ENCODE assay signal across 25 cellular contexts in the genomic region with DNA sequence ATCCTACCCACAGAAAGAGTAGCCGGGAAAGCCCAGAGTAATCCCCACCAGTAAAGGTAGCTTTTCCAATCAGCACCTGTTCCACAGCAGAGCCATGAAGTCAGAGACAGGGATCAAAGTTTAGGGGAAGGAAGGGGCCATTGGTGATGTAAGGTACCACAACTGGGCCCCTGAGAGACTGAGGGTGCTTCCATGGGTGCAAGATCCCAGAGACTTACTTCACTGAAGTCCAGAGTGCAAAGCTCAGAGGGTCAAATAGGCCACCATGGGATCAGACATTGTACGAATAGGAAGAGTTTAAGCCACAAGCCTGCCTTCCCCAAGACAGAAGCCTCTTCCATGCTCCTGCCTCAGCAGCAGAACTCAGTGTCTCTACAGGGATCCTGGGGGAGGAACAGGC. TPM values are rescaled to one million over a fixed set of nuclear protein-coding genes. Genes with fewer than 3 reads are reported as not detected.
DNase-seq lines count a peak whose midpoint lies in the region; ATAC-seq and TF ChIP-seq lines count a peak whose summit lies in the region.
"Had no signal": no experiment of that assay in that cellular context is flagged by ENCODE, and none has a peak within 500 bp of the region (broad histone marks: within the 10 kb centered on the region; RNA-seq: fewer than 3 reads in every experiment).

No MANE protein-coding gene starts in this region.

- H3K79me1 ChIP-seq in H9 (ENCODE audit: insufficient read depth, low read depth, low read length, poor library complexity, severe bottlenecking) = no peaks in the 10 kb centered on the region

- no peak overlapping the region for H2BK5ac ChIP-seq in H9 (ENCODE audit: insufficient read length, low read length)

- no peak overlapping the region for H3K14ac ChIP-seq in H9 (ENCODE audit: insufficient read depth, low read length)

- intact Hi-C loops in left ventricle myocardium inferior (cut with micrococcal nuclease) = no loop called here
- intact Hi-C loops in Right ventricle myocardium superior (cut with DNase I) = no loop called here

- H2BK20ac ChIP-seq in H9 (ENCODE audit: low read depth, low read length, poor library complexity, severe bottlenecking) = no peak overlapping the region

- H4K5ac ChIP-seq in H9 (ENCODE audit: insufficient read length, low read depth, low read length) = no peak overlapping the region

- no peak overlapping the region for H4K91ac ChIP-seq in H9 (ENCODE audit: insufficient read length, low read depth, low read length)

- H3K9me3 ChIP-seq in left ventricle myocardium inferior (replicated peaks) (no peaks in the 10 kb centered on the region), H9 (ENCODE audit: control insufficient read depth, low read depth, low read length) (no peaks in the 10 kb centered on the region), endodermal cell (ENCODE audit: control insufficient read depth, low read length) (no peaks in the 10 kb centered on the region)
- H3K9me3 ChIP-seq: A549, BE2C had no signal

- no peak overlapping the region for H2BK12ac ChIP-seq in H9 (ENCODE audit: insufficient read length, low read depth, low read length)

- no peak overlapping the region for H3K4ac ChIP-seq in H9 (ENCODE audit: low read depth, low read length)

- H3K4me1 Mint-ChIP-seq in H9 (no peaks in the 10 kb centered on the region), endodermal cell (no peaks in the 10 kb centered on the region)

- H3K27me3 ChIP-seq in left ventricle myocardium inferior (ENCODE audit: low read depth) (no peaks in the 10 kb centered on the region), H9 (ENCODE audit: insufficient read depth, low read length) (no peaks in the 10 kb centered on the region), endodermal cell (ENCODE audit: control insufficient read depth, insufficient read depth, low read length, poor library complexity, severe bottlenecking) (peaks cover 17% of the 10 kb centered on the region), rectal smooth muscle tissue (ENCODE audit: control insufficient read depth, insufficient read depth, low read length) (no peaks in the 10 kb centered on the region)
- H3K27me3 ChIP-seq: BLaER1 treated with 17β-estradiol and CSF1 and Interleukin-3, amounts not matched to agents 10 nM and 100 nM had no signal

- H3K4me2 ChIP-seq in H9 (ENCODE audit: insufficient read depth, insufficient read length, low read length) = no peak overlapping the region
- H3K4me2 ChIP-seq: A549; BLaER1 treated with 17β-estradiol and CSF1 and Interleukin-3, amounts not matched to agents 10 nM and 100 nM had no signal

- H2BK15ac ChIP-seq in H9 (ENCODE audit: low read depth, low read length) = no peak overlapping the region

- H3K4me3 Mint-ChIP-seq in H9 = no peak overlapping the region
- H3K4me3 Mint-ChIP-seq in endodermal cell = no peak overlapping the region
- H3K4me3 Mint-ChIP-seq: CD14-positive monocyte; CD4-positive, alpha-beta T cell had no signal

- H3K23ac ChIP-seq in H9 (ENCODE audit: insufficient read length, low read depth, low read length) = no peak overlapping the region

- no peak overlapping the region for H3K18ac ChIP-seq in H9 (ENCODE audit: insufficient read length, low read depth, low read length)

- no peak for ATAC-seq in Right ventricle myocardium superior (ENCODE audit: poor library complexity)

- no peak overlapping the region for H3T11ph ChIP-seq in H9 (ENCODE audit: low read length)

- no peak overlapping the region for H4K8ac ChIP-seq in H9 (replicated peaks; ENCODE audit: insufficient read length, low read depth, low read length)

- no peak overlapping the region for H3K27ac Mint-ChIP-seq in H9
- H3K27ac Mint-ChIP-seq in endodermal cell = no peak overlapping the region
- H3K27ac Mint-ChIP-seq: CD4-positive, alpha-beta T cell had no signal

- no peak for DNase-seq in left ventricle myocardium inferior
- DNase-seq in Right ventricle myocardium superior = no peak
- DNase-seq in H9 = peak; percentile 21
- peak; percentile 34 for DNase-seq in endodermal cell
- no peak for DNase-seq in erythroblast (lab: John Stamatoyannopoulos, UW)
- no peak for DNase-seq in DMS153 (lab: John Stamatoyannopoulos, UW)
- DNase-seq in NCI-H226 = no peak
- DNase-seq: 8988T; ACHN; AML-193; BE2C; CD4-positive, alpha-beta T cell; CD8-positive, alpha-beta memory T cell; DMS 273 treated with DMSO at 0.1 percent for 48 hours; DMS53; DMS79 treated with DMSO at 0.1 percent for 48 hours; GF-D8; GOT3; HCEC 1CT had no signal

- H3K36me3 ChIP-seq in left ventricle myocardium inferior (no peaks in the 10 kb centered on the region), endodermal cell (ENCODE audit: control insufficient read depth, insufficient read depth, low read length) (no peaks in the 10 kb centered on the region), rectal smooth muscle tissue (ENCODE audit: control insufficient read depth, insufficient read depth, low read length) (no peaks in the 10 kb centered on the region)
- H3K36me3 ChIP-seq: BE2C; BLaER1 treated with 17β-estradiol and CSF1 and Interleukin-3, amounts not matched to agents 10 nM and 100 nM had no signal

- peaks cover 21% of the 10 kb centered on the region for H3K27me3 Mint-ChIP-seq in H9 (ENCODE audit: low read depth)
- H3K27me3 Mint-ChIP-seq in endodermal cell (ENCODE audit: insufficient read depth) = peaks cover 31% of the 10 kb centered on the region

- H3K9ac ChIP-seq in H9 (ENCODE audit: extremely low read depth, insufficient read length, low read length) (no peak overlapping the region), endodermal cell (ENCODE audit: extremely low read depth, low read length, poor library complexity, severe bottlenecking) (no peak overlapping the region), rectal smooth muscle tissue (ENCODE audit: low read length) (no peak overlapping the region)
- H3K9ac ChIP-seq: BLaER1 treated with 17β-estradiol and CSF1 and Interleukin-3, amounts not matched to agents 10 nM and 100 nM had no signal

- H3K4me3 ChIP-seq in left ventricle myocardium inferior (no peak overlapping the region), endodermal cell (ENCODE audit: low read length) (no peak overlapping the region), rectal smooth muscle tissue (ENCODE audit: low read length) (no peak overlapping the region)
- H3K4me3 ChIP-seq: A549; BLaER1 treated with 17β-estradiol and CSF1 and Interleukin-3, amounts not matched to agents 10 nM and 100 nM had no signal

- no peak overlapping the region for H2AK5ac ChIP-seq in H9 (ENCODE audit: insufficient read length, low read length)

- TF ChIP-seq CTCF in left ventricle myocardium inferior (IDR thresholded peaks at IDR 0.05; ENCODE audit: borderline replicate concordance) = no peak
- no peak for TF ChIP-seq CTCF in H9 (conservative IDR thresholded peaks at IDR 0.05)
- TF ChIP-seq CTCF in endodermal cell (conservative IDR thresholded peaks at IDR 0.05) = no peak

- H3K9me3 Mint-ChIP-seq in H9 (peaks cover 0 to 2% of the 10 kb centered on the region in 2 experiments; a peak in 1 of 5 replicates), endodermal cell (peaks cover 15% of the 10 kb centered on the region)
- H3K9me3 Mint-ChIP-seq: CD4-positive, alpha-beta T cell had no signal

- peaks cover 0 to 2% (median 0%) of the 10 kb centered on the region in 3 experiments; a peak in 1 of 7 replicates for H3K36me3 Mint-ChIP-seq in H9 (ENCODE audit: insufficient read depth in 1 of 3, low read depth in 3 of 3)
- H3K36me3 Mint-ChIP-seq in endodermal cell (ENCODE audit: low read depth) = no peaks in the 10 kb centered on the region
- H3K36me3 Mint-ChIP-seq: CD8-positive, alpha-beta memory T cell had no signal

- no peaks in the 10 kb centered on the region for H3K23me2 ChIP-seq in H9 (ENCODE audit: insufficient read length, low read depth, low read length, poor library complexity, severe bottlenecking)

- H3K79me2 ChIP-seq in H9 (ENCODE audit: insufficient read depth, low read length) = no peaks in the 10 kb centered on the region

- no peaks in the 10 kb centered on the region for H4K20me1 ChIP-seq in H9 (ENCODE audit: control insufficient read depth, insufficient read depth, insufficient read length)
- H4K20me1 ChIP-seq: BLaER1 treated with 17β-estradiol and CSF1 and Interleukin-3, amounts not matched to agents 10 nM and 100 nM had no signal

- H3K27ac ChIP-seq in left ventricle myocardium inferior (replicated peaks) (peak overlapping the region; percentile 93), H9 (ENCODE audit: insufficient read length, low read depth, low read length) (no peak overlapping the region), endodermal cell (ENCODE audit: low read depth, low read length) (no peak overlapping the region), rectal smooth muscle tissue (ENCODE audit: low read depth, low read length) (peak overlapping the region; percentile 19)
- H3K27ac ChIP-seq: A549; BLaER1 treated with 17β-estradiol and CSF1 and Interleukin-3, amounts not matched to agents 10 nM and 100 nM had no signal

- H2BK120ac ChIP-seq in H9 (ENCODE audit: low read depth, low read length, poor library complexity, severe bottlenecking) = no peak overlapping the region

- no peak overlapping the region for H3K56ac ChIP-seq in H9 (ENCODE audit: insufficient read length, low read depth, low read length)

- H2AFZ ChIP-seq in H9 (ENCODE audit: low read length) = no peak overlapping the region

- no CpG with 5 or more reads among the region's 2 CpGs for WGBS in H9 (ENCODE audit: extremely low coverage, insufficient read length, low lambda C conversion rate)
- WGBS in endodermal cell (ENCODE audit: insufficient coverage in 1 of 2, insufficient read length in 1 of 2), 2 experiments = 78 to 91% methylated on average over 1 of the region's 2 CpGs

- H3K4me1 ChIP-seq in left ventricle myocardium inferior (peaks cover 38% of the 10 kb centered on the region), H9 (ENCODE audit: insufficient read depth, low read length) (no peaks in the 10 kb centered on the region), endodermal cell (ENCODE audit: control insufficient read depth, insufficient read depth, low read length) (peaks cover 2% of the 10 kb centered on the region), rectal smooth muscle tissue (ENCODE audit: control insufficient read depth, insufficient read depth, low read length) (peaks cover 7% of the 10 kb centered on the region)
- H3K4me1 ChIP-seq: A549, BE2C had no signal

- no peak for TF ChIP-seq POLR2A in erythroblast (IDR thresholded peaks at IDR 0.05; ENCODE audit: low read length)

RNA-seq across cellular contexts. Expression of gene OR10P1, which starts 20.6 kb away (rescaled TPM):
- total RNA-seq in left ventricle myocardium inferior (not detected), Right ventricle myocardium superior (not detected), H9 (2021) (not detected in 2 replicates), endodermal cell (not detected)
- not detected for polyA plus RNA-seq in endodermal cell (2013, experiment 1 of 2)
- not detected for polyA plus RNA-seq in endodermal cell (2013, experiment 2 of 2)
- total RNA-seq: CD4-positive, alpha-beta T cell; CD8-positive, alpha-beta memory T cell; Daoy; G401 had no signal
- polyA plus RNA-seq: A549; CD14-positive monocyte; CD8-positive, alpha-beta memory T cell had no signal

RNA-seq across cellular contexts. Expression of gene ITGA7, which starts 50.4 kb away (rescaled TPM):
- total RNA-seq in left ventricle myocardium inferior (520 TPM), Right ventricle myocardium superior (437 TPM), H9 (2021) (114 and 119 TPM in 2 replicates), endodermal cell (100 to 1,000 TPM; 106 to 122 TPM)
- 77.3 TPM for polyA plus RNA-seq in endodermal cell (2013, experiment 1 of 2)
- polyA plus RNA-seq in endodermal cell (2013, experiment 2 of 2) = 71.6 TPM

RNA-seq across cellular contexts. Expression of gene BLOC1S1, which starts 58.6 kb away (rescaled TPM):
- total RNA-seq in left ventricle myocardium inferior = 109 TPM
- 119 TPM for total RNA-seq in Right ventricle myocardium superior
- 104 and 108 TPM in 2 replicates for total RNA-seq in H9 (2021)
- 100 to 1,000 TPM in 1 of 2 donors, 10 to 100 TPM in 1; 95.1 to 102 TPM for total RNA-seq in endodermal cell
- 93.0 TPM for polyA plus RNA-seq in endodermal cell (2013, experiment 1 of 2)
- polyA plus RNA-seq in endodermal cell (2013, experiment 2 of 2) = 94.7 TPM

Comparison
In these comparisons a context has a peak if more than half of its experiments do, and no peak if none do; other contexts are left out.
1. DNase-seq: peak in H9 (single experiment) and endodermal cell (single experiment); none in left ventricle myocardium inferior (single experiment), Right ventricle myocardium superior (single experiment), erythroblast (0 of 2), DMS153 (single experiment) and NCI-H226 (single experiment).
2. H3K27ac ChIP-seq: peak in left ventricle myocardium inferior (single experiment) and rectal smooth muscle tissue (single experiment); none in H9 (single experiment) and endodermal cell (single experiment).